In genomic region chr17:74125160-74125559, GRCh38 we compare ENCODE assay signal across 1 cellular context.
TF ChIP-seq lines count a peak whose summit lies in the region.

No MANE protein-coding gene starts in this region.

TF ChIP-seq in HepG2, 621 proteins besides CTCF, POLR2A, EP300 and RAD21 (continued from another document):
- TF ChIP-seq LRRFIP1 (CRISPR knock-in tag; conservative IDR thresholded peaks at IDR 0.05) (no peak), ZNF280B (CRISPR knock-in tag; IDR thresholded peaks at IDR 0.05; ENCODE audit: borderline replicate concordance) (no peak), ZNF407 (CRISPR knock-in tag; IDR thresholded peaks at IDR 0.05; ENCODE audit: not compliant biosample characterization) (no peak), CREB1 (IDR thresholded peaks at IDR 0.05) (peak; percentile 95), CREB1 (CRISPR knock-in tag; IDR thresholded peaks at IDR 0.05) (no peak), HNRNPLL (IDR thresholded peaks at IDR 0.05; ENCODE audit: low read depth, low read length, poor library complexity, severe bottlenecking) (no peak), TP53 (CRISPR knock-in tag; conservative IDR thresholded peaks at IDR 0.05) (no peak)
TF ChIP-seq in HepG2: peak in this region for 2.
